Comparison of ENCODE assay signal across 21 cellular contexts in genomic region chr7:156157409-156158012, GRCh38.
DNase-seq lines count a peak whose midpoint lies in the region; ATAC-seq and TF ChIP-seq lines count a peak whose summit lies in the region.
"Had no signal": no experiment of that assay in that cellular context is flagged by ENCODE, and none has a peak within 500 bp of the region (broad histone marks: within the 10 kb centered on the region; RNA-seq: fewer than 3 reads in every experiment).

No MANE protein-coding gene starts in this region.

- peak overlapping the region; percentile 24 for H2AFZ ChIP-seq in PC-3 (ENCODE audit: low read length)
- H2AFZ ChIP-seq: PC-9 had no signal

- no TSS peak for BruUV-seq in PC-3 (replicated peaks; lab: Mats Ljungman, UMichigan)

- peaks cover 11% of the 10 kb centered on the region; the same call in 1 of the 2 replicates for H3K4me1 ChIP-seq in PC-3 (ENCODE audit: insufficient read depth, low read length)
- no peaks in the 10 kb centered on the region for H3K4me1 ChIP-seq in gastrocnemius medialis
- H3K4me1 ChIP-seq in testis: no peaks in the 10 kb centered on the region
- H3K4me1 ChIP-seq: Caco-2 had no signal

- H3K27ac Mint-ChIP-seq in activated CD4-positive, alpha-beta memory T cell treated with anti-CD3 and anti-CD28 coated beads, Interleukin-2, amount 10 ng/mL, durations not matched to agents 7 days and 5 days: no peak overlapping the region
- H3K27ac Mint-ChIP-seq in activated CD4-positive, alpha-beta memory T cell treated with anti-CD3 and anti-CD28 coated beads for 36 hours: no peak overlapping the region
- no peak overlapping the region for H3K27ac Mint-ChIP-seq in stimulated activated effector memory CD8-positive, alpha-beta T cell treated with anti-CD3 and anti-CD28 coated beads, Interleukin-12 subunit alpha, Interleukin-12 subunit beta, amount 100 ng/mL, for 72 hours
- H3K27ac Mint-ChIP-seq: B cell; CD8-positive, alpha-beta T cell had no signal

- H3K9ac ChIP-seq in PC-3 (ENCODE audit: low read length): no peak overlapping the region

- H4K20me1 ChIP-seq in PC-3 (ENCODE audit: low read length): no peaks in the 10 kb centered on the region

- H3K4me1 Mint-ChIP-seq in activated CD4-positive, alpha-beta memory T cell treated with anti-CD3 and anti-CD28 coated beads, Interleukin-2, amount 10 ng/mL, durations not matched to agents 7 days and 5 days: no peaks in the 10 kb centered on the region
- no peaks in the 10 kb centered on the region for H3K4me1 Mint-ChIP-seq in activated CD4-positive, alpha-beta memory T cell treated with anti-CD3 and anti-CD28 coated beads for 36 hours (ENCODE audit: low read depth)
- H3K4me1 Mint-ChIP-seq in stimulated activated effector memory CD8-positive, alpha-beta T cell treated with anti-CD3 and anti-CD28 coated beads, Interleukin-12 subunit alpha, Interleukin-12 subunit beta, amount 100 ng/mL, for 72 hours: no peaks in the 10 kb centered on the region
- H3K4me1 Mint-ChIP-seq: B cell had no signal

- H3K79me2 ChIP-seq in PC-3 (ENCODE audit: low read length): no peaks in the 10 kb centered on the region

- WGBS in testis, 2 donors: 79 to 92% methylated on average over 5 to 13 of the region's 13 CpGs

- peak overlapping the region; percentile 52; the same call in 1 of the 2 replicates for H3K4me2 ChIP-seq in PC-3 (ENCODE audit: low read length)
- H3K4me2 ChIP-seq: PC-9 had no signal

- H3K27me3 Mint-ChIP-seq in activated CD4-positive, alpha-beta memory T cell treated with anti-CD3 and anti-CD28 coated beads, Interleukin-2, amount 10 ng/mL, durations not matched to agents 7 days and 5 days: no peaks in the 10 kb centered on the region
- no peaks in the 10 kb centered on the region for H3K27me3 Mint-ChIP-seq in activated CD4-positive, alpha-beta memory T cell treated with anti-CD3 and anti-CD28 coated beads for 36 hours

- H3K9me3 Mint-ChIP-seq in activated CD4-positive, alpha-beta memory T cell treated with anti-CD3 and anti-CD28 coated beads, Interleukin-2, amount 10 ng/mL, durations not matched to agents 7 days and 5 days: peaks cover 14% of the 10 kb centered on the region
- no peaks in the 10 kb centered on the region for H3K9me3 Mint-ChIP-seq in activated CD4-positive, alpha-beta memory T cell treated with anti-CD3 and anti-CD28 coated beads for 36 hours
- H3K9me3 Mint-ChIP-seq in stimulated activated effector memory CD8-positive, alpha-beta T cell treated with anti-CD3 and anti-CD28 coated beads, Interleukin-12 subunit alpha, Interleukin-12 subunit beta, amount 100 ng/mL, for 72 hours: no peaks in the 10 kb centered on the region

- intact Hi-C loops in activated CD4-positive, alpha-beta memory T cell treated with anti-CD3 and anti-CD28 coated beads for 36 hours (cut with micrococcal nuclease): no loop called here
- intact Hi-C loops in PC-3 (cut with micrococcal nuclease): loop anchor here (1.0 to 10.0 kb wide), 4 partner anchors 206 to 353 kb away; no protein-coding TSS in a partner anchor
- intact Hi-C loops in gastrocnemius medialis (cut with DNase I; ENCODE audit: low total_unique reads): no loop called here
- intact Hi-C loops in testis (cut with DNase I; ENCODE audit: low total_unique reads): no loop called here

- DNase-seq in activated CD4-positive, alpha-beta memory T cell treated with anti-CD3 and anti-CD28 coated beads, Interleukin-2, amount 10 ng/mL, durations not matched to agents 7 days and 5 days: peak; percentile 12
- DNase-seq in activated CD4-positive, alpha-beta memory T cell treated with anti-CD3 and anti-CD28 coated beads for 36 hours: no peak
- no peak for DNase-seq in PC-3
- peak; percentile 39 for DNase-seq in left lobe of liver (ENCODE audit: low spot score)
- DNase-seq in stimulated activated effector memory CD8-positive, alpha-beta T cell treated with anti-CD3 and anti-CD28 coated beads, Interleukin-12 subunit alpha, Interleukin-12 subunit beta, amount 100 ng/mL, for 72 hours (ENCODE audit: low spot score in 2 of 2): no peak
- no peak for DNase-seq in gastrocnemius medialis
- no peak for DNase-seq in cerebellar nuclear complex (lab: John Stamatoyannopoulos, UW)
- DNase-seq in testis: no peak
- DNase-seq: CD8-positive, alpha-beta T cell; EL; GDM1; NCI-H1105; NCI-H2029; NCI-H446 treated with DMSO at 0.1 percent for 48 hours had no signal

- TF ChIP-seq CTCF in PC-3 (conservative IDR thresholded peaks at IDR 0.05; ENCODE audit: low read depth, low read length) (no peak), gastrocnemius medialis (IDR thresholded peaks at IDR 0.05 in 4 of 5, conservative IDR thresholded peaks at IDR 0.05 in 1 of 5) (no peak), testis (IDR thresholded peaks at IDR 0.05) (no peak)

- CTCF ChIA-PET in activated CD4-positive, alpha-beta memory T cell treated with anti-CD3 and anti-CD28 coated beads, Interleukin-2, amount 10 ng/mL, durations not matched to agents 7 days and 5 days (lab: Charles Lee): no interaction called here
- CTCF ChIA-PET in activated CD4-positive, alpha-beta memory T cell treated with anti-CD3 and anti-CD28 coated beads for 36 hours (lab: Charles Lee): no interaction called here
- CTCF ChIA-PET in PC-3 (lab: Charles Lee): no interaction called here

- ATAC-seq in PC-3 (no peak), left lobe of liver (no peak), gastrocnemius medialis (no peak)
- ATAC-seq in stimulated activated effector memory CD8-positive, alpha-beta T cell treated with anti-CD3 and anti-CD28 coated beads, Interleukin-12 subunit alpha, Interleukin-12 subunit beta, amount 100 ng/mL, for 72 hours: peak; percentile 22
- ATAC-seq: CD8-positive, alpha-beta T cell; Right ventricle myocardium inferior had no signal

- H3K36me3 ChIP-seq in PC-3 (ENCODE audit: low read depth, low read length) (no peaks in the 10 kb centered on the region), gastrocnemius medialis (no peaks in the 10 kb centered on the region), testis (ENCODE audit: low read depth, missing control alignments) (no peaks in the 10 kb centered on the region)

- TF ChIP-seq POLR2A in gastrocnemius medialis (IDR thresholded peaks at IDR 0.05): no peak
- TF ChIP-seq POLR2A in testis (IDR thresholded peaks at IDR 0.05): no peak

- no peak overlapping the region for H3K4me3 ChIP-seq in PC-3 (ENCODE audit: low read length)
- H3K4me3 ChIP-seq in gastrocnemius medialis: no peak overlapping the region
- no peak overlapping the region for H3K4me3 ChIP-seq in testis
- H3K4me3 ChIP-seq: GM12878, PC-9 had no signal

- peaks cover 3% of the 10 kb centered on the region; the same call in 1 of the 2 replicates for H3K27me3 ChIP-seq in PC-3 (ENCODE audit: low read length)
- H3K27me3 ChIP-seq in gastrocnemius medialis: no peaks in the 10 kb centered on the region
- no peaks in the 10 kb centered on the region for H3K27me3 ChIP-seq in testis

- in situ Hi-C loops in gastrocnemius medialis (cut with MboI; ENCODE audit: low sequenced_read_pairs in 4 of 4): no loop called here

- no peaks in the 10 kb centered on the region for H3K36me3 Mint-ChIP-seq in activated CD4-positive, alpha-beta memory T cell treated with anti-CD3 and anti-CD28 coated beads, Interleukin-2, amount 10 ng/mL, durations not matched to agents 7 days and 5 days (ENCODE audit: low read depth)
- H3K36me3 Mint-ChIP-seq in activated CD4-positive, alpha-beta memory T cell treated with anti-CD3 and anti-CD28 coated beads for 36 hours: no peaks in the 10 kb centered on the region
- H3K36me3 Mint-ChIP-seq in stimulated activated effector memory CD8-positive, alpha-beta T cell treated with anti-CD3 and anti-CD28 coated beads, Interleukin-12 subunit alpha, Interleukin-12 subunit beta, amount 100 ng/mL, for 72 hours: peaks cover 5% of the 10 kb centered on the region
- H3K36me3 Mint-ChIP-seq: CD8-positive, alpha-beta T cell had no signal

- no peaks in the 10 kb centered on the region for H3F3A ChIP-seq in PC-3 (ENCODE audit: low read length, unreplicated experiment)

- POLR2A ChIA-PET in activated CD4-positive, alpha-beta memory T cell treated with anti-CD3 and anti-CD28 coated beads, Interleukin-2, amount 10 ng/mL, durations not matched to agents 7 days and 5 days (lab: Charles Lee): no interaction called here
- POLR2A ChIA-PET in activated CD4-positive, alpha-beta memory T cell treated with anti-CD3 and anti-CD28 coated beads for 36 hours (lab: Charles Lee): no interaction called here
- POLR2A ChIA-PET in PC-3 (lab: Charles Lee; ENCODE audit: unreplicated experiment): no interaction called here

- H3K27ac ChIP-seq in PC-3 (ENCODE audit: low read length): no peak overlapping the region
- H3K27ac ChIP-seq in gastrocnemius medialis: no peak overlapping the region
- no peak overlapping the region for H3K27ac ChIP-seq in testis
- H3K27ac ChIP-seq: 22Rv1, C4-2B, PC-9 had no signal

- H3K9me3 ChIP-seq in PC-3 (ENCODE audit: low read length) (no peaks in the 10 kb centered on the region), gastrocnemius medialis (no peaks in the 10 kb centered on the region), testis (no peaks in the 10 kb centered on the region)
- H3K9me3 ChIP-seq: Caco-2 had no signal

- H3K9me2 ChIP-seq in PC-3 (replicated peaks; ENCODE audit: low read length): no peaks in the 10 kb centered on the region

- no peak overlapping the region for H3K4me3 Mint-ChIP-seq in activated CD4-positive, alpha-beta memory T cell treated with anti-CD3 and anti-CD28 coated beads, Interleukin-2, amount 10 ng/mL, durations not matched to agents 7 days and 5 days
- H3K4me3 Mint-ChIP-seq in activated CD4-positive, alpha-beta memory T cell treated with anti-CD3 and anti-CD28 coated beads for 36 hours: no peak overlapping the region
- no peak overlapping the region for H3K4me3 Mint-ChIP-seq in stimulated activated effector memory CD8-positive, alpha-beta T cell treated with anti-CD3 and anti-CD28 coated beads, Interleukin-12 subunit alpha, Interleukin-12 subunit beta, amount 100 ng/mL, for 72 hours
- H3K4me3 Mint-ChIP-seq: B cell; CD8-positive, alpha-beta T cell had no signal

Comparison
In these comparisons a context has a peak if more than half of its experiments do, and no peak if none do; other contexts are left out.
1. DNase-seq: peak in activated CD4-positive, alpha-beta memory T cell treated with anti-CD3 and anti-CD28 coated beads, Interleukin-2, amount 10 ng/mL, durations not matched to agents 7 days and 5 days (single experiment) and left lobe of liver (single experiment); none in activated CD4-positive, alpha-beta memory T cell treated with anti-CD3 and anti-CD28 coated beads for 36 hours (single experiment), PC-3 (single experiment), stimulated activated effector memory CD8-positive, alpha-beta T cell treated with anti-CD3 and anti-CD28 coated beads, Interleukin-12 subunit alpha, Interleukin-12 subunit beta, amount 100 ng/mL, for 72 hours (0 of 2), gastrocnemius medialis (0 of 2), cerebellar nuclear complex (0 of 2) and testis (single experiment).